Comparison of ENCODE assay signal across 7 cellular contexts in the genomic region with DNA sequence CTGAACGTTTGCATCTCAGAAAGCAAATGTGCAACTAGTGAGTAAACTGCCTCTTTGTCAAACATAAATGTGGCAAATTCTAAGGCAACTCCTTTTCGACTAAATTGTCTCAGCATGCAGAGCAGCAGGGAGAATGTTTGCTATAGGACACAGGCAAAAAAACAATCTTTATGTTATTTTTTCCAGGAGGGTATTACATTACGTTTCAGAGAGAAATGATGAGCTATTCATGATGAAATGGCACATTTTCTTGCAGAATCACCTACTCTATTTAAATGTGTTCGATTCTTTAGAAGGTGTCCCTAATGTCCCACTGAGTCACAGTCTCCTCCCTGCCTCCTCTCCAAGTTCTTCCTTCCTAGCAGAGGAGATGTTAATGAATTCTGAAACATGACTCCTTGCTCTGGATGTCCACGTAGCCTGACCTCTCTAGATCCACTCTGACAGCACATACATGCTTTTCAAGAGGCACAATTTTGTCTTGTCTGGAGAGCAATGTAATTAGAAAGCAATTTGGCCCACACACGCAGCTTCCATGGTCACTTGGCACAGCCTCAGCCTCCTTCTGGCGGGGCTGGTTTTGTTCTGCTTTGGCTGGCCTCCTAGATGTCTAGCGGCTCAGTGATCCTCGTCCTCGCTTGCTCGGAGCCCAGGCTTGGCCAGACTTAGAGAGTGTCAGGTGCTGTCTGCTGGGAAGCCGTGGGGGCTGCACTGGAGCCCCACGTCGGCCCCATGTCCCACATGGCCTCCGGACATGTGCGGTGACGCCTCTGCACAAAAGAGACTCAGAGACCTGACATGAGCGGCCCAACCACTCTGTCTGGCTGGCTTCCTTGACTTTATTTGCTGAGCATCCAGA.
DNase-seq lines count a peak whose midpoint lies in the region; ATAC-seq, FAIRE-seq and TF ChIP-seq lines count a peak whose summit lies in the region.

No MANE protein-coding gene starts in this region.

- no peaks in the 10 kb centered on the region for H3K9me1 ChIP-seq in K562 (ENCODE audit: control insufficient read depth, insufficient read depth, low read length)

- intact Hi-C loops in K562 (cut with micrococcal nuclease): no loop called here

- no peaks in the 10 kb centered on the region for H4K20me1 ChIP-seq in K562 (replicated peaks; ENCODE audit: control insufficient read depth, insufficient read depth, low read length)

- H3K27me3 ChIP-seq in K562 (ENCODE audit: control insufficient read depth in 2 of 2, insufficient read depth in 2 of 2, low read length in 2 of 2): no peaks in the 10 kb centered on the region
- H3K27me3 ChIP-seq in tibial nerve: no peaks in the 10 kb centered on the region

- DNase-seq in NCI-H1092 treated with DMSO at 0.1 percent for 48 hours (lab: John Stamatoyannopoulos, UW) (peak; percentile 89), K562 (ENCODE audit: extremely low read depth in 1 of 4, low spot score in 3 of 4) (no peak), left kidney (ENCODE audit: low read depth, low spot score) (peak; percentile 61), tibial nerve (ENCODE audit: low spot score in 2 of 2) (peak; percentile 33 to 46), NCI-H526 (lab: John Stamatoyannopoulos, UW) (no peak)

- peak; percentile 54 for ATAC-seq in K562
- ATAC-seq in HG02642 (IDR thresholded peaks at IDR 0.05; ENCODE audit: poor library complexity, unreplicated experiment): no peak
- no peak for ATAC-seq in HG03095 (IDR thresholded peaks at IDR 0.05; ENCODE audit: unreplicated experiment)

- FAIRE-seq in K562 (lab: Jason Lieb, UNC): no peak

- TF ChIP-seq RAD21 in K562 (CRISPR knock-in tag; conservative IDR thresholded peaks at IDR 0.05 in 1 of 2, IDR thresholded peaks at IDR 0.05 in 1 of 2): no peak

- TF ChIP-seq EP300 in K562 (IDR thresholded peaks at IDR 0.05; ENCODE audit: low read length) (no peak), tibial nerve (IDR thresholded peaks at IDR 0.05) (peak in 1 of 2 donors; percentile 17)

- H3K4me3 ChIP-seq in K562: no peak overlapping the region
- H3K4me3 ChIP-seq in tibial nerve: peak overlapping the region in 1 of 4 donors; percentile 24

- WGBS in K562 (ENCODE audit: insufficient coverage, low coverage, missing lambda C conversion rate): 31% methylated on average over 18 of the region's 18 CpGs
- WGBS in tibial nerve, 2 donors: 19 to 23% methylated on average over 18 of the region's 18 CpGs

- POLR2A ChIA-PET in K562 (lab: Yijun Ruan, JAX): no interaction called here

- TF ChIP-seq POLR2A in K562 (conservative IDR thresholded peaks at IDR 0.05): no peak
- TF ChIP-seq POLR2A in tibial nerve (IDR thresholded peaks at IDR 0.05): no peak

- H3K27ac ChIP-seq in K562 (ENCODE audit: extremely low read depth, low read depth, low read length) (no peak overlapping the region), tibial nerve (peak overlapping the region; percentile 12 to 71 (median 42))

- H2AFZ ChIP-seq in K562 (ENCODE audit: low read depth, low read length): peak overlapping the region; percentile 83

- no peaks in the 10 kb centered on the region for H3K36me3 ChIP-seq in K562 (ENCODE audit: control insufficient read depth, insufficient read depth, low read length)
- no peaks in the 10 kb centered on the region for H3K36me3 ChIP-seq in tibial nerve

- H3K9me3 ChIP-seq in K562 (replicated peaks; ENCODE audit: control insufficient read depth, insufficient read depth, low read depth, low read length): no peaks in the 10 kb centered on the region
- H3K9me3 ChIP-seq in tibial nerve: peaks cover 0 to 1% (median 0%) of the 10 kb centered on the region in 4 donors

- no TSS peak for BruUV-seq in K562 (replicated peaks; lab: Mats Ljungman, UMichigan)

- in situ Hi-C loops in K562 (cut with MboI): no loop called here

- H3K4me2 ChIP-seq in K562 (ENCODE audit: insufficient read depth, low read length): no peak overlapping the region

- H3K4me1 ChIP-seq in K562 (replicated peaks in 1 of 2; ENCODE audit: control insufficient read depth in 2 of 2, insufficient read depth in 2 of 2, low read length in 2 of 2) (peaks cover 0 to 4% of the 10 kb centered on the region in 2 experiments; a peak in 2 of 5 replicates), tibial nerve (peaks cover 0 to 14% (median 0%) of the 10 kb centered on the region in 4 donors)

- H3K9ac ChIP-seq in K562 (ENCODE audit: insufficient read depth in 1 of 2, low read depth in 2 of 2, low read length in 2 of 2): no peak overlapping the region

- H3K79me2 ChIP-seq in K562 (ENCODE audit: control insufficient read depth, insufficient read depth, low read length): no peaks in the 10 kb centered on the region

- CTCF ChIA-PET in K562 (lab: Yijun Ruan, JAX; ENCODE audit: low intra/inter-chr PET ratio): no interaction called here

- TF ChIP-seq CTCF in K562 (IDR thresholded peaks at IDR 0.05 in 2 of 3, conservative IDR thresholded peaks at IDR 0.05 in 1 of 3; ENCODE audit: insufficient read depth in 2 of 3, low read depth in 1 of 3, low read length in 3 of 3) (no peak), tibial nerve (IDR thresholded peaks at IDR 0.05) (no peak)

TF ChIP-seq in K562, 482 proteins besides CTCF, POLR2A, EP300 and RAD21:
- TF ChIP-seq ZNF133 (CRISPR knock-in tag; IDR thresholded peaks at IDR 0.05): no peak
- no peak for TF ChIP-seq RBM14 (IDR thresholded peaks at IDR 0.05; ENCODE audit: borderline replicate concordance, insufficient read depth, low read depth, low read length)

Comparison
In these comparisons a context has a peak if more than half of its experiments do, and no peak if none do; other contexts are left out.
1. DNase-seq: peak in NCI-H1092 treated with DMSO at 0.1 percent for 48 hours (single experiment), left kidney (single experiment) and tibial nerve (2 of 2); none in K562 (0 of 4) and NCI-H526 (0 of 2).